ENCODE assay signal across 9 cellular contexts in genomic region chr5:143008809-143009521, GRCh38.
DNase-seq lines count a peak whose midpoint lies in the region; ATAC-seq and TF ChIP-seq lines count a peak whose summit lies in the region.
"Had no signal": no experiment of that assay in that cellular context is flagged by ENCODE, and none has a peak within 500 bp of the region (broad histone marks: within the 10 kb centered on the region; RNA-seq: fewer than 3 reads in every experiment).

No MANE protein-coding gene starts in this region.

- H3K36me3 Mint-ChIP-seq in activated naive CD8-positive, alpha-beta T cell treated with anti-CD3 and anti-CD28 coated beads, Interleukin-2, amount 50 U/mL, for 24 hours (ENCODE audit: low read depth) = peaks cover 11% of the 10 kb centered on the region
- no peaks in the 10 kb centered on the region for H3K36me3 Mint-ChIP-seq in stimulated activated naive B cell treated with anti-CD40 and anti-IgM and Interleukin-4, amounts not matched to agents 10 μg/mL and 1 μg/mL and 100 μg/mL, for 72 hours

- H3K4me1 ChIP-seq in SJSA1 (replicated peaks) = peaks cover 13% of the 10 kb centered on the region
- peaks cover 7 to 42% of the 10 kb centered on the region in 2 donors for H3K4me1 ChIP-seq in lung (ENCODE audit: control insufficient read depth in 2 of 2, insufficient read depth in 2 of 2, low read length in 2 of 2)

- peaks cover 2% of the 10 kb centered on the region for H3K27me3 Mint-ChIP-seq in activated naive CD8-positive, alpha-beta T cell treated with anti-CD3 and anti-CD28 coated beads, Interleukin-2, amount 50 U/mL, for 24 hours
- H3K27me3 Mint-ChIP-seq in stimulated activated naive B cell treated with anti-CD40 and anti-IgM and Interleukin-4, amounts not matched to agents 10 μg/mL and 1 μg/mL and 100 μg/mL, for 72 hours = no peaks in the 10 kb centered on the region

- POLR2A ChIA-PET in AG04449 (lab: Yijun Ruan, JAX) = no interaction called here

- H3K27me3 ChIP-seq in SJSA1 (replicated peaks) = no peaks in the 10 kb centered on the region
- no peaks in the 10 kb centered on the region for H3K27me3 ChIP-seq in lung (ENCODE audit: control insufficient read depth, insufficient read depth)

- H3K9me3 ChIP-seq in SJSA1 (replicated peaks) (no peaks in the 10 kb centered on the region), lung (ENCODE audit: control insufficient read depth in 2 of 2, insufficient read depth in 1 of 2, low read length in 1 of 2) (no peaks in the 10 kb centered on the region)

- ATAC-seq in GM18873 (IDR thresholded peaks at IDR 0.05; ENCODE audit: low FRiP score, unreplicated experiment) (peak; percentile 82), HG03103 (IDR thresholded peaks at IDR 0.05; ENCODE audit: low read depth, unreplicated experiment) (peak; percentile 63), lung (ENCODE audit: insufficient read depth, low FRiP score) (peak; percentile 53)
- ATAC-seq in activated naive CD8-positive, alpha-beta T cell treated with anti-CD3 and anti-CD28 coated beads, Interleukin-2, amount 50 U/mL, for 24 hours = peak; percentile 91
- ATAC-seq in stimulated activated naive B cell treated with anti-CD40 and anti-IgM and Interleukin-4, amounts not matched to agents 10 μg/mL and 1 μg/mL and 100 μg/mL, for 72 hours (replicated peaks) = peak; percentile 80 to 85

- peak overlapping the region; percentile 40 for H3K4me3 Mint-ChIP-seq in activated naive CD8-positive, alpha-beta T cell treated with anti-CD3 and anti-CD28 coated beads, Interleukin-2, amount 50 U/mL, for 24 hours
- peak overlapping the region in 1 of 2 donors; percentile 11 for H3K4me3 Mint-ChIP-seq in stimulated activated naive B cell treated with anti-CD40 and anti-IgM and Interleukin-4, amounts not matched to agents 10 μg/mL and 1 μg/mL and 100 μg/mL, for 72 hours
- H3K4me3 Mint-ChIP-seq: neural crest cell had no signal

- peaks cover 89% of the 10 kb centered on the region for H3K4me1 Mint-ChIP-seq in activated naive CD8-positive, alpha-beta T cell treated with anti-CD3 and anti-CD28 coated beads, Interleukin-2, amount 50 U/mL, for 24 hours
- peaks cover 25 to 64% of the 10 kb centered on the region in 2 donors for H3K4me1 Mint-ChIP-seq in stimulated activated naive B cell treated with anti-CD40 and anti-IgM and Interleukin-4, amounts not matched to agents 10 μg/mL and 1 μg/mL and 100 μg/mL, for 72 hours

- TF ChIP-seq CTCF in AG04449 (IDR thresholded peaks at IDR 0.05; ENCODE audit: insufficient read depth, low read length, missing control alignments) = no peak
- TF ChIP-seq CTCF in lung (IDR thresholded peaks at IDR 0.05; ENCODE audit: control extremely low read depth, extremely low read depth) = no peak

- H3K36me3 ChIP-seq in SJSA1 (no peaks in the 10 kb centered on the region), lung (ENCODE audit: control insufficient read depth in 2 of 2, insufficient read depth in 2 of 2, low read length in 2 of 2) (no peaks in the 10 kb centered on the region)

- H3K27ac Mint-ChIP-seq in activated naive CD8-positive, alpha-beta T cell treated with anti-CD3 and anti-CD28 coated beads, Interleukin-2, amount 50 U/mL, for 24 hours = peak overlapping the region; percentile 88
- H3K27ac Mint-ChIP-seq in stimulated activated naive B cell treated with anti-CD40 and anti-IgM and Interleukin-4, amounts not matched to agents 10 μg/mL and 1 μg/mL and 100 μg/mL, for 72 hours = peak overlapping the region; percentile 47

- peak overlapping the region; percentile 29 for H3K4me3 ChIP-seq in AG04449 (ENCODE audit: low read depth, low read length)
- no peak overlapping the region for H3K4me3 ChIP-seq in SJSA1
- no peak overlapping the region for H3K4me3 ChIP-seq in lung

- 38 to 41% methylated on average over 10 of the region's 10 CpGs for whole genome bisulfite sequencing in lung, 2 donors

- DNase-seq in AG04449 (ENCODE audit: low read depth, low spot score) (peak; percentile 77), SJSA1 (ENCODE audit: low read depth in 1 of 2, low spot score in 2 of 2) (peak in 1 of 2 experiments; percentile 55), lung (ENCODE audit: low spot score) (no peak), SK-N-DZ (ENCODE audit: low spot score) (no peak)
- DNase-seq in activated naive CD8-positive, alpha-beta T cell treated with anti-CD3 and anti-CD28 coated beads, Interleukin-2, amount 50 U/mL, for 24 hours = peak; percentile 73
- DNase-seq in stimulated activated naive B cell treated with anti-CD40 and anti-IgM and Interleukin-4, amounts not matched to agents 10 μg/mL and 1 μg/mL and 100 μg/mL, for 72 hours = peak; percentile 83

- H3K27ac ChIP-seq in SJSA1 (peak overlapping the region; percentile 12; the same call in 1 of the 2 replicates), lung (ENCODE audit: low read depth in 1 of 2, low read length in 1 of 2) (peak overlapping the region in 1 of 2 donors; percentile 17)

- no peaks in the 10 kb centered on the region for H3K9me3 Mint-ChIP-seq in activated naive CD8-positive, alpha-beta T cell treated with anti-CD3 and anti-CD28 coated beads, Interleukin-2, amount 50 U/mL, for 24 hours
- H3K9me3 Mint-ChIP-seq in stimulated activated naive B cell treated with anti-CD40 and anti-IgM and Interleukin-4, amounts not matched to agents 10 μg/mL and 1 μg/mL and 100 μg/mL, for 72 hours = no peaks in the 10 kb centered on the region
- H3K9me3 Mint-ChIP-seq: neural crest cell had no signal

- CTCF ChIA-PET in AG04449 (lab: Yijun Ruan, JAX) = interaction anchor here (0.8 to 1.6 kb wide), 3 partner anchors 9 to 88 kb away, joined by 3 read pairs; no protein-coding TSS in a partner anchor

Comparison
In these comparisons a context has a peak if more than half of its experiments do, and no peak if none do; other contexts are left out.
1. DNase-seq: peak in AG04449 (single experiment), activated naive CD8-positive, alpha-beta T cell treated with anti-CD3 and anti-CD28 coated beads, Interleukin-2, amount 50 U/mL, for 24 hours (single experiment) and stimulated activated naive B cell treated with anti-CD40 and anti-IgM and Interleukin-4, amounts not matched to agents 10 μg/mL and 1 μg/mL and 100 μg/mL, for 72 hours (single experiment); none in lung (single experiment) and SK-N-DZ (single experiment).
2. Peak in every context shown above with its lines, with median percentiles within 50 percentile points of each other: ATAC-seq.